In the genomic region with DNA sequence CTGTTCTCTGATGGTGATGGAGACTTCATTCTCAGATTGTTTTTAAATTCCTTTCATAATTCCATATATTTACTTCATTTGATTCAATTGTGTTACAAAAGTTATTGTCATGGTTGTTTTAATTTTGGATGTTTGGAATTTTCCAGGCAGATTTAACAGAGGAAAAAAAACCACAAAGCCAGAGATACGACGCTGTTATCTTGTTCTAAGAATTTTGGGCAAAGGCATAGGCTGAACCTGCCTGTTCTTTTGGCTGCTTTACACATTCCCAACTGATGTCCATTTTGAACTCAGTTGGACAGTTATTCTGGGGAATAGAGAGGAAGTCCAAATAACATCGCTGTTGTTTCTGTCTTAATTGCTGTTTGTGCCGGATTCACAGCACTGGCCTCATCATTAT, we compare ENCODE assay signal across 1 cellular context.
TF ChIP-seq lines count a peak whose summit lies in the region.

No MANE protein-coding gene starts in this region.

TF ChIP-seq in A549, 52 proteins besides CTCF, POLR2A, EP300 and RAD21 (continued from another document):
- TF ChIP-seq, protein P1, sequence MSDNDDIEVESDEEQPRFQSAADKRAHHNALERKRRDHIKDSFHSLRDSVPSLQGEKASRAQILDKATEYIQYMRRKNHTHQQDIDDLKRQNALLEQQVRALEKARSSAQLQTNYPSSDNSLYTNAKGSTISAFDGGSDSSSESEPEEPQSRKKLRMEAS (IDR thresholded peaks at IDR 0.05), result no peak
- no peak for TF ChIP-seq ZFP36 (IDR thresholded peaks at IDR 0.05; ENCODE audit: borderline replicate concordance, partially characterized antibody)
- TF ChIP-seq HOXA7 (CRISPR knock-in tag; IDR thresholded peaks at IDR 0.05), result no peak
- TF ChIP-seq NFE2L2 (conservative IDR thresholded peaks at IDR 0.05; ENCODE audit: low read length), result no peak
- TF ChIP-seq, protein P2, sequence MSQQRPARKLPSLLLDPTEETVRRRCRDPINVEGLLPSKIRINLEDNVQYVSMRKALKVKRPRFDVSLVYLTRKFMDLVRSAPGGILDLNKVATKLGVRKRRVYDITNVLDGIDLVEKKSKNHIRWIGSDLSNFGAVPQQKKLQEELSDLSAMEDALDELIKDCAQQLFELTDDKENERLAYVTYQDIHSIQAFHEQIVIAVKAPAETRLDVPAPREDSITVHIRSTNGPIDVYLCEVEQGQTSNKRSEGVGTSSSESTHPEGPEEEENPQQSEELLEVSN (IDR thresholded peaks at IDR 0.05; ENCODE audit: borderline replicate concordance, low read depth), result no peak
- TF ChIP-seq SREBF2 (IDR thresholded peaks at IDR 0.05), result no peak
